26 cellular contexts compared by ENCODE assay signal in the genomic region with DNA sequence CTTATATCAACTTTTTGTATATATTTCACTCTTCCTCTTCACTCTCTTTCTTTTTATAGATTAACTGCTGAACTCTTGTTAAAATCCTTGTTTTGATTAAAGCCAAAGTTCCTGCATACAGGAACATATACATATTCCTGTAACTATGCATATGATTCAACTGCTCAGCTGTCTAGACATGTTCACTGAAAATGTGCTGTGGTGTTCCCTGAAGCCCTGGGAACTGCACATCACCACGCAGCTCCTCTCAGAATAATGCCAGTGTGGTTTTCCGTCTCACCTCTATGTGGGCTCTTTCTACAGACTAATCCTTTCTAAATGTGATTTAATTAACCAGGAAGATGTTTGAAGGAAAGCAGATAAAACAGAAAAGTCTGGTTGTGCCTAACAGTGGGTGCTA. TPM values are rescaled to one million over a fixed set of nuclear protein-coding genes. Genes with fewer than 3 reads are reported as not detected.
"Had no signal": no experiment of that assay in that cellular context is flagged by ENCODE, and none has a peak within 500 bp of the region (broad histone marks: within the 10 kb centered on the region; RNA-seq: fewer than 3 reads in every experiment).

No MANE protein-coding gene starts in this region.

- ATAC-seq: effector memory CD8-positive, alpha-beta T cell; heart left ventricle; left lobe of liver; natural killer cell; sciatic nerve; stimulated activated effector memory CD8-positive, alpha-beta T cell treated with anti-CD3 and anti-CD28 coated beads, Interleukin-12 subunit alpha, Interleukin-12 subunit beta, amount 100 ng/mL, for 72 hours; stimulated activated naive CD8-positive, alpha-beta T cell treated with anti-CD3 and anti-CD28 coated beads, Interleukin-15, Interleukin-2, amounts not matched to agents 100 U/mL and 50 U/mL, for 24 hours had no signal

- H3K4me1 Mint-ChIP-seq: mesothelial cell of epicardium; natural killer cell; neural crest cell; stimulated activated effector memory CD8-positive, alpha-beta T cell treated with anti-CD3 and anti-CD28 coated beads, Interleukin-12 subunit alpha, Interleukin-12 subunit beta, amount 100 ng/mL, for 72 hours had no signal

- H3K36me3 Mint-ChIP-seq: natural killer cell; stimulated activated effector memory CD8-positive, alpha-beta T cell treated with anti-CD3 and anti-CD28 coated beads, Interleukin-12 subunit alpha, Interleukin-12 subunit beta, amount 100 ng/mL, for 72 hours; type B pancreatic cell had no signal

- H3K27me3 Mint-ChIP-seq: type B pancreatic cell had no signal

- H3K27ac ChIP-seq: heart left ventricle, suprapubic skin, thyroid gland, uterus had no signal

- FAIRE-seq: frontal cortex, islet of Langerhans had no signal

- H3K4me3 ChIP-seq: heart left ventricle, suprapubic skin, thyroid gland, uterus had no signal

- H3K9me3 ChIP-seq: heart left ventricle, suprapubic skin, thyroid gland, uterus had no signal

- H3K9me3 Mint-ChIP-seq: stimulated activated effector memory CD8-positive, alpha-beta T cell treated with anti-CD3 and anti-CD28 coated beads, Interleukin-12 subunit alpha, Interleukin-12 subunit beta, amount 100 ng/mL, for 72 hours had no signal

- DNase-seq: effector memory CD8-positive, alpha-beta T cell; erythroblast; heart left ventricle; hippocampal formation; natural killer cell; posterior cingulate gyrus; stimulated activated CD4-positive, alpha-beta T cell treated with anti-CD3 and anti-CD28 coated beads, Interleukin-12 subunit alpha, Interleukin-12 subunit beta, amount 100 ng/mL, for 4 hours; stimulated activated CD4-positive, alpha-beta T cell treated with anti-CD3 and anti-CD28 coated beads, Interleukin-2, amount 100 ng/mL, for 48 hours; stimulated activated naive CD8-positive, alpha-beta T cell treated with anti-CD3 and anti-CD28 coated beads, Interleukin-15, Interleukin-2, amounts not matched to agents 100 U/mL and 50 U/mL, for 24 hours; thyroid gland; uterus had no signal

- H3K36me3 ChIP-seq: heart left ventricle, suprapubic skin, thyroid gland, uterus had no signal

- H3K4me1 ChIP-seq: heart left ventricle, suprapubic skin, thyroid gland, uterus had no signal

- H3K27ac Mint-ChIP-seq: effector memory CD8-positive, alpha-beta T cell; mesothelial cell of epicardium; natural killer cell; stimulated activated effector memory CD8-positive, alpha-beta T cell treated with anti-CD3 and anti-CD28 coated beads, Interleukin-12 subunit alpha, Interleukin-12 subunit beta, amount 100 ng/mL, for 72 hours; type B pancreatic cell had no signal

- H3K27me3 ChIP-seq: heart left ventricle, suprapubic skin, thyroid gland, uterus had no signal

- H3K4me3 Mint-ChIP-seq: effector memory CD8-positive, alpha-beta T cell; mesothelial cell of epicardium; natural killer cell; neural crest cell; stimulated activated effector memory CD8-positive, alpha-beta T cell treated with anti-CD3 and anti-CD28 coated beads, Interleukin-12 subunit alpha, Interleukin-12 subunit beta, amount 100 ng/mL, for 72 hours; type B pancreatic cell had no signal

RNA-seq across cellular contexts. Expression of a gene that starts 25.6 kb away (rescaled TPM):
- total RNA-seq: frontal cortex, glomerular endothelial cell, left lobe of liver, mesothelial cell of epicardium, myocyte, natural killer cell, neural crest cell, osteocyte, pulmonary artery endothelial cell, skeletal muscle tissue, suprapubic skin, thyroid gland, uterus had no signal
- polyA plus RNA-seq: heart left ventricle had no signal

RNA-seq across cellular contexts. Expression of a gene that starts 55.2 kb away (rescaled TPM):
- total RNA-seq: frontal cortex, glomerular endothelial cell, heart left ventricle, left lobe of liver, mesothelial cell of epicardium, mucosa of gallbladder, myocyte, natural killer cell, neural crest cell, pulmonary artery endothelial cell, sciatic nerve, skeletal muscle tissue, thyroid gland, uterus had no signal
- polyA plus RNA-seq: heart left ventricle had no signal

RNA-seq across cellular contexts. Expression of a gene that starts 56.9 kb away (rescaled TPM):
- total RNA-seq: frontal cortex, glomerular endothelial cell, heart left ventricle, left lobe of liver, mesothelial cell of epicardium, myocyte, natural killer cell, neural crest cell, osteocyte, pulmonary artery endothelial cell, skeletal muscle tissue, uterus had no signal
- polyA plus RNA-seq: heart left ventricle had no signal
